Comparison of ENCODE assay signal across 8 cellular contexts in the genomic region with DNA sequence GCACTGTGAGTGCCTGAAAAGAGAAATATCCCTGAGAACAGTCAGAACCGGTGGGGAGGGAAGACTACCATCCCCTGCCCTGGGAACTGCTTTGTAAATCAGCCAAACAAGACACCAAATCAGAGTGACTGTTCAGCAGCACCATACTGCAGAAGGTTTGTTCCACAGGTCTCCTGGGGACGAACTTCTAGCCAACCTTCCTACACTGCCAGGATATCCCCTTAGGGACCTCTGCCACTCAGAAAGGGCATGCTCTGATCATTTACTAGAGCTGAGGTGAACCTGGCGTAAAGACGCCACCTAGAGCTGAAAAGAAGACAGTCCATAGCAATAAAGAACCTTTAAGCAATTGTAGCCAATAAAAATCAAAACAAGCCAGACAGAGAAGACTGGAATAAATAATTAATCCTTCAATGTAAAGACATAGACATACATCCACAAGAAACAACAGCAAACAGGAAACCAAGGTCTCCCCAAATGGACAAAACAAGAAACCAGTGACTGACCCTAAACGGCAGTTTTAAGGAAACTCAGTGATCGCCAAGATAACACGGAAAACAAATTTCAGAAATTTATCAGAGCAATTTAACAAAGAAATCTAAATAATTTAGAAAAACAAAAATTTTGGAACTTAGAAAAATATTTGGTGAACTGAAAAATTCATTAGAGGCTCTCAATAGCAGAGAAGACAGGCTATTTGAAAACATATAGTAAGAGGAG.
DNase-seq lines count a peak whose midpoint lies in the region; ATAC-seq, FAIRE-seq and TF ChIP-seq lines count a peak whose summit lies in the region.

No MANE protein-coding gene starts in this region.

- ATAC-seq in HG02763 (IDR thresholded peaks at IDR 0.05; ENCODE audit: unreplicated experiment) (peak; percentile 87), HepG2 (peak; percentile 95)

- no peaks in the 10 kb centered on the region for H3K9me3 Mint-ChIP-seq in MCF 10A (ENCODE audit: unreplicated experiment)

- 45% methylated on average over 5 of the region's 7 CpGs for WGBS in HepG2 (ENCODE audit: low lambda C conversion rate)

- H3K27ac Mint-ChIP-seq in MCF 10A (ENCODE audit: low read depth, unreplicated experiment) = no peak overlapping the region

- TF ChIP-seq RAD21 in HepG2 (CRISPR knock-in tag; IDR thresholded peaks at IDR 0.05) = peak; percentile 66

- in situ Hi-C loops in HepG2 (cut with HindIII; ENCODE audit: extremely low pct_ligation_motif_present, low pct_unique_long_range_greater_than_20kb) = loop anchor here (5.0 to 25.0 kb wide), 2 partner anchors 271 to 971 kb away; no protein-coding TSS in a partner anchor

- CTCF ChIA-PET in MCF 10A (lab: Yijun Ruan, JAX) (interaction anchor here (0.6 to 4.7 kb wide), 11 partner anchors 12 to 275 kb away, joined by 3 to 43 read pairs (median 5); a partner anchor contains a TSS), HepG2 (lab: Yijun Ruan, JAX; ENCODE audit: low intra/inter-chr PET ratio, low total read pairs) (interaction anchor here (2.7 kb wide), 1 partner anchor 276 kb away, joined by 29 read pairs; no protein-coding TSS in a partner anchor)

- H3K4me1 ChIP-seq in HepG2 (ENCODE audit: insufficient read depth, low read length) = peaks cover 6% of the 10 kb centered on the region; the same call in 1 of the 2 replicates

- H3K36me3 Mint-ChIP-seq in MCF 10A (ENCODE audit: insufficient read depth, unreplicated experiment) = no peaks in the 10 kb centered on the region

- H4K20me1 ChIP-seq in HepG2 (ENCODE audit: insufficient read depth, low read length) = no peaks in the 10 kb centered on the region

- H3K27me3 ChIP-seq in HepG2 (ENCODE audit: control insufficient read depth in 1 of 2, insufficient read depth in 2 of 2, low read length in 2 of 2) = no peaks in the 10 kb centered on the region; a peak in 2 of 5 replicates

- peaks cover 11% of the 10 kb centered on the region for H3K4me1 Mint-ChIP-seq in MCF 10A (ENCODE audit: insufficient read depth, unreplicated experiment)

- TF ChIP-seq POLR2A in HepG2 (IDR thresholded peaks at IDR 0.05; ENCODE audit: insufficient read depth in 1 of 2, low read depth in 2 of 2, low read length in 2 of 2) = no peak

- no peak overlapping the region for H2AFZ ChIP-seq in HepG2 (ENCODE audit: low read length)

- H3K27ac ChIP-seq in HepG2 (ENCODE audit: extremely low read length, insufficient read depth, low read length) = no peak overlapping the region

- H3K36me3 ChIP-seq in HepG2 (replicated peaks in 1 of 2; ENCODE audit: control insufficient read depth in 1 of 2, insufficient read depth in 2 of 2, low read length in 2 of 2) = no peaks in the 10 kb centered on the region

- no peak overlapping the region for H3K4me3 ChIP-seq in HepG2 (replicated peaks in 1 of 3; ENCODE audit: insufficient read depth in 1 of 3, low read depth in 2 of 3, low read length in 3 of 3)

- DNase-seq in NCI-H2171 treated with DMSO at 0.1 percent for 48 hours (lab: John Stamatoyannopoulos, UW) (peak; percentile 47), NCI-H2171 (lab: John Stamatoyannopoulos, UW) (no peak), NCI-H1092 treated with DMSO at 0.1 percent for 48 hours (lab: John Stamatoyannopoulos, UW) (peak; percentile 94), T-helper 22 cell (ENCODE audit: low read depth) (peak; percentile 12), MCF 10A (ENCODE audit: unreplicated experiment) (peak; percentile 75), HepG2 (ENCODE audit: low spot score) (peak; percentile 43)
- DNase-seq in stimulated activated naive CD4-positive, alpha-beta T cell treated with Interleukin-2 at 50 U/mL for 16 hours (lab: John Stamatoyannopoulos, UW) = peak; percentile 30

- H3K9ac ChIP-seq in HepG2 (ENCODE audit: insufficient read depth, low read depth, low read length) = no peak overlapping the region

- no peak for TF ChIP-seq EP300 in HepG2 (IDR thresholded peaks at IDR 0.05; ENCODE audit: low read depth in 2 of 2, low read length in 2 of 2)
- TF ChIP-seq EP300 in HepG2 (CRISPR knock-in tag; IDR thresholded peaks at IDR 0.05; ENCODE audit: borderline replicate concordance) = no peak

- intact Hi-C loops in MCF 10A (cut with micrococcal nuclease) = loop anchor here (1.0 to 2.0 kb wide), 5 partner anchors 89 to 379 kb away; a partner anchor contains a TSS
- intact Hi-C loops in HepG2 (cut with micrococcal nuclease; ENCODE audit: unreplicated experiment) = loop anchor here (1.0 to 5.0 kb wide), 3 partner anchors 235 to 996 kb away; no protein-coding TSS in a partner anchor

- H3K4me2 ChIP-seq in HepG2 (ENCODE audit: low read depth, low read length) = no peak overlapping the region

- no TSS peak for BruUV-seq in MCF 10A (replicated peaks; lab: Mats Ljungman, UMichigan)
- BruUV-seq in HepG2 (replicated peaks; lab: Mats Ljungman, UMichigan) = no TSS peak

- H3K27me3 Mint-ChIP-seq in MCF 10A (ENCODE audit: insufficient read depth, unreplicated experiment) = no peaks in the 10 kb centered on the region

- peak; percentile 82 for FAIRE-seq in HepG2 (lab: Jason Lieb, UNC)

- no peaks in the 10 kb centered on the region for H3K9me3 ChIP-seq in HepG2 (ENCODE audit: low read length)

- no peak overlapping the region for H3K4me3 Mint-ChIP-seq in MCF 10A (ENCODE audit: unreplicated experiment)

- H3K79me2 ChIP-seq in HepG2 (ENCODE audit: insufficient read depth, low read length) = no peaks in the 10 kb centered on the region

- POLR2A ChIA-PET in MCF 10A (lab: Yijun Ruan, JAX) = interaction anchor here (0.5 to 2.4 kb wide), 4 partner anchors 31 to 275 kb away, joined by 3 to 19 read pairs (median 5); a partner anchor contains a TSS
- POLR2A ChIA-PET in HepG2 (lab: Yijun Ruan, JAX) = no interaction called here

- peak; percentile 73 for TF ChIP-seq CTCF in MCF 10A (IDR thresholded peaks at IDR 0.05; ENCODE audit: unreplicated experiment)
- TF ChIP-seq CTCF in HepG2 (CRISPR knock-in tag; IDR thresholded peaks at IDR 0.05) = peak; percentile 75

TF ChIP-seq in HepG2, 621 proteins besides CTCF, POLR2A, EP300 and RAD21:
- TF ChIP-seq SMC3 (IDR thresholded peaks at IDR 0.05; ENCODE audit: low read length) (peak; percentile 85), MIXL1 (CRISPR knock-in tag; IDR thresholded peaks at IDR 0.05) (0 out of 2 replicates have a peak, but pooled peaks have one; percentile 18), CEBPG (CRISPR knock-in tag; IDR thresholded peaks at IDR 0.05) (peak; percentile 12; the same call in 1 of the 2 replicates), ZNF674 (CRISPR knock-in tag; IDR thresholded peaks at IDR 0.05; ENCODE audit: low read depth) (no peak), STAG1 (CRISPR knock-in tag; IDR thresholded peaks at IDR 0.05) (peak; percentile 85), ZNF879 (CRISPR knock-in tag; IDR thresholded peaks at IDR 0.05) (no peak), TAF1 (CRISPR knock-in tag; IDR thresholded peaks at IDR 0.05) (no peak)
- TF ChIP-seq, protein P1, sequence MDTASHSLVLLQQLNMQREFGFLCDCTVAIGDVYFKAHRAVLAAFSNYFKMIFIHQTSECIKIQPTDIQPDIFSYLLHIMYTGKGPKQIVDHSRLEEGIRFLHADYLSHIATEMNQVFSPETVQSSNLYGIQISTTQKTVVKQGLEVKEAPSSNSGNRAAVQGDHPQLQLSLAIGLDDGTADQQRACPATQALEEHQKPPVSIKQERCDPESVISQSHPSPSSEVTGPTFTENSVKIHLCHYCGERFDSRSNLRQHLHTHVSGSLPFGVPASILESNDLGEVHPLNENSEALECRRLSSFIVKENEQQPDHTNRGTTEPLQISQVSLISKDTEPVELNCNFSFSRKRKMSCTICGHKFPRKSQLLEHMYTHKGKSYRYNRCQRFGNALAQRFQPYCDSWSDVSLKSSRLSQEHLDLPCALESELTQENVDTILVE (CRISPR knock-in tag; IDR thresholded peaks at IDR 0.05) = 0 out of 2 replicates have a peak, but pooled peaks have one; percentile 33
TF ChIP-seq in HepG2: peak in this region for 5.
